In the genomic region with DNA sequence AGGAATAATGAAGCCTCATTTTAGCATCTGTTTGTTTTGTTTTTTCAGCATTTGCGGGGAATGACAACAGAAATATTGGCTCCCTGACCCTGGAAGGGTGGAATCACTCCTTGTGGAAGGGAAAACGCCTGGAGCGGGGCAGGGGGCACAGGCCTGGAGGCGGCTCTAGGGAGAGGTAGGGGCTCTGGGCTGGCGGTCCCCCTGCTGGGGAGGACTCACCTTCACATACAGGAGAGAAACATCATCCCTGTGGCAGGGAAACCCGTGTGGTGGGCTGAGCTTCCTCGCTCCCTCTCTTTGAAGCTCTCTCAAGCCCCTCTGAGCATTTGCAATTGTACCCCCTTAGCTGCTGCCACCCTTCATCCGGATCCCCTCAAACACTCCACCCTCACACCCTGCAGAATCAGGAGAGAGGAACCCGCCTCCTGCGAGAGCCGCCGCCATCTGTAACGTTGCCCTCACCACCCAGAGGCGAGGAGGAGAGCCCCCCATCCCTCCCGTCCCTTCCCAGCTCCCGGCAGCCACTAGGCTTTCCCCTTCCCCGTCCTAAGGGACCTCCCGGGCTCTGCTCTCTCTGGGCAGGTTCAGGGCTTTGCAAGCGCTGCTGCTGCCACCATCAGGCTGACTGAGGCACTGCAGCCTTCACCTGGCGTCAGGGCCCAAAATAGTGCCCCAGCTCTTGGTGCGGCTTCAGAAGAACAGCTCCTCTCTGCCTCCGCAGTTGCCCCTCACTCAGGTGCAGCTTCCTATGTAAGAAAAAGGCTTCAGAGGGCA, we compare ENCODE assay signal across 8 cellular contexts. TPM values are rescaled to one million over a fixed set of nuclear protein-coding genes. Genes with fewer than 3 reads are reported as not detected.
DNase-seq lines count a peak whose midpoint lies in the region; ATAC-seq and TF ChIP-seq lines count a peak whose summit lies in the region.

No MANE protein-coding gene starts in this region.

- TF ChIP-seq CTCF in GM13976 (IDR thresholded peaks at IDR 0.05; ENCODE audit: borderline replicate concordance, control extremely low read depth, extremely low read depth, insufficient read depth, missing control alignments), result peak; percentile 96
- peak; percentile 85 to 89 for TF ChIP-seq CTCF in left lung (IDR thresholded peaks at IDR 0.05)

- peak; percentile 74 for ATAC-seq in HG03025 (IDR thresholded peaks at IDR 0.05; ENCODE audit: low FRiP score, unreplicated experiment)
- ATAC-seq in left lung, result peak; percentile 97

- intact Hi-C loops in left lung (cut with DNase I), result loop anchor here (5.0 to 10.0 kb wide), 2 partner anchors 273 to 275 kb away; no protein-coding TSS in a partner anchor

- no peak overlapping the region for H3K4me3 ChIP-seq in left lung

- H3K4me1 ChIP-seq in left lung, result no peaks in the 10 kb centered on the region

- peaks cover 0 to 18% of the 10 kb centered on the region in 2 donors for H3K27me3 ChIP-seq in left lung

- in situ Hi-C loops in GM13976 (cut with MboI; ENCODE audit: low sequenced_read_pairs, unreplicated experiment), result loop anchor here (10.0 kb wide), 1 partner anchor 275 kb away; no protein-coding TSS in a partner anchor

- no peaks in the 10 kb centered on the region for H3K9me3 ChIP-seq in left lung

- H3K27ac ChIP-seq in cingulate gyrus (ENCODE audit: low read depth, low read length), result peak overlapping the region; percentile 20
- no peak overlapping the region for H3K27ac ChIP-seq in left lung

- DNase-seq in A172 (ENCODE audit: low spot score) (peak; percentile 53), GM13976 (ENCODE audit: low spot score) (peak; percentile 79), NCI-H2196 (lab: John Stamatoyannopoulos, UW; ENCODE audit: unreplicated experiment) (peak; percentile 74), left lung (peak; percentile 47 to 87)
- peak; percentile 18 for DNase-seq in activated CD4-positive, alpha-beta T cell treated with anti-CD3 and anti-CD28 coated beads for 1 hour
- peak; percentile 52 for DNase-seq in stimulated activated CD4-positive, alpha-beta T cell treated with anti-CD3 and anti-CD28 coated beads, Interleukin-4, amount 100 ng/mL, for 24 hours

- no peaks in the 10 kb centered on the region for H3K36me3 ChIP-seq in left lung

RNA-seq across cellular contexts. Expression of a gene that starts 10.4 kb away (rescaled TPM):
- total RNA-seq in A172 (2014; rRNA removed; shearing (Covaris generic)), result 0.46 and 1.4 TPM in 2 replicates
- not detected for total RNA-seq in left lung

Comparison
In these comparisons a context has a peak if more than half of its experiments do, and no peak if none do; other contexts are left out.
1. DNase-seq: peak in every context shown above with its lines; median percentile 79 in GM13976; 74 in NCI-H2196; 67 in left lung; 53 in A172; 52 in stimulated activated CD4-positive, alpha-beta T cell treated with anti-CD3 and anti-CD28 coated beads, Interleukin-4, amount 100 ng/mL, for 24 hours; 18 in activated CD4-positive, alpha-beta T cell treated with anti-CD3 and anti-CD28 coated beads for 1 hour.